ENCODE assay signal across 27 cellular contexts in genomic region chr10:98517672-98518071, GRCh38.
"Had no signal": no experiment of that assay in that cellular context is flagged by ENCODE, and none has a peak within 500 bp of the region (broad histone marks: within the 10 kb centered on the region; RNA-seq: fewer than 3 reads in every experiment).

No MANE protein-coding gene starts in this region.

- H3K4me1 Mint-ChIP-seq: naive thymus-derived CD4-positive, alpha-beta T cell; stimulated activated naive B cell treated with anti-CD40 and anti-IgM and Interleukin-4, amounts not matched to agents 10 μg/mL and 1 μg/mL and 100 μg/mL, for 72 hours had no signal

- H3K4me3 ChIP-seq: left lung, lower lobe of right lung, ovary, skin epidermis, suprapubic skin, thoracic aorta, tibial artery, uterus had no signal

- H3K4me1 ChIP-seq: left lung, lower lobe of right lung, suprapubic skin, tibial artery, uterus had no signal

- H3K36me3 Mint-ChIP-seq: mesothelial cell of epicardium; naive thymus-derived CD4-positive, alpha-beta T cell; natural killer cell treated with Interleukin-12 subunit alpha and Interleukin-12 subunit beta and Interleukin-15 and Interleukin-18, amount 100 ng/mL, for 72 hours; stimulated activated naive B cell treated with anti-CD40 and anti-IgM and Interleukin-4, amounts not matched to agents 10 μg/mL and 1 μg/mL and 100 μg/mL, for 72 hours; type B pancreatic cell had no signal

- ATAC-seq: left cardiac atrium; left lung; lower lobe of right lung; naive thymus-derived CD4-positive, alpha-beta T cell; natural killer cell treated with Interleukin-12 subunit alpha and Interleukin-12 subunit beta and Interleukin-15 and Interleukin-18, amount 100 ng/mL, for 72 hours; right cardiac atrium; sciatic nerve; stimulated activated naive B cell treated with anti-CD40 and anti-IgM and Interleukin-4, amounts not matched to agents 10 μg/mL and 1 μg/mL and 100 μg/mL, for 72 hours had no signal

- DNase-seq: hippocampal formation; kidney glomerular epithelial cell; left cardiac atrium; left lung; lower lobe of right lung; mammary epithelial cell; mesenchymal stem cell; naive thymus-derived CD4-positive, alpha-beta T cell; ovary; retina; right cardiac atrium; stimulated activated CD4-positive, alpha-beta T cell treated with anti-CD3 and anti-CD28 coated beads, Interleukin-12 subunit alpha, Interleukin-12 subunit beta, amount 100 ng/mL, for 4 hours; stimulated activated CD4-positive, alpha-beta T cell treated with anti-CD3 and anti-CD28 coated beads, Interleukin-15, amount 100 ng/mL, for 24 hours; stimulated activated CD4-positive, alpha-beta T cell treated with anti-CD3 and anti-CD28 coated beads, Interleukin-2, amount 100 ng/mL, for 24 hours; stimulated activated CD4-positive, alpha-beta T cell treated with anti-CD3 and anti-CD28 coated beads, Interleukin-4, amount 100 ng/mL, for 1 hour; stimulated activated naive B cell treated with anti-CD40 and anti-IgM and Interleukin-4, amounts not matched to agents 10 μg/mL and 1 μg/mL and 100 μg/mL, for 72 hours; tibial artery; uterus had no signal

- H3K9me3 Mint-ChIP-seq: natural killer cell treated with Interleukin-12 subunit alpha and Interleukin-12 subunit beta and Interleukin-15 and Interleukin-18, amount 100 ng/mL, for 72 hours; stimulated activated naive CD8-positive, alpha-beta T cell treated with anti-CD3 and anti-CD28 coated beads, Interleukin-15, Interleukin-2, amounts not matched to agents 100 ng/mL and 50 ng/mL, for 24 hours; type B pancreatic cell had no signal

- H3K4me3 Mint-ChIP-seq: mesothelial cell of epicardium; naive thymus-derived CD4-positive, alpha-beta T cell; natural killer cell treated with Interleukin-12 subunit alpha and Interleukin-12 subunit beta and Interleukin-15 and Interleukin-18, amount 100 ng/mL, for 72 hours; stimulated activated naive B cell treated with anti-CD40 and anti-IgM and Interleukin-4, amounts not matched to agents 10 μg/mL and 1 μg/mL and 100 μg/mL, for 72 hours; stimulated activated naive CD8-positive, alpha-beta T cell treated with anti-CD3 and anti-CD28 coated beads, Interleukin-15, Interleukin-2, amounts not matched to agents 100 ng/mL and 50 ng/mL, for 24 hours; type B pancreatic cell had no signal

- H3K27me3 Mint-ChIP-seq: type B pancreatic cell had no signal

- H3K9me3 ChIP-seq: left lung, lower lobe of right lung, ovary, suprapubic skin, thoracic aorta, tibial artery, uterus had no signal

- H3K27ac ChIP-seq: left lung, lower lobe of right lung, ovary, skin epidermis, suprapubic skin, thoracic aorta, tibial artery, uterus had no signal

- H3K27ac Mint-ChIP-seq: mesothelial cell of epicardium; naive thymus-derived CD4-positive, alpha-beta T cell; natural killer cell treated with Interleukin-12 subunit alpha and Interleukin-12 subunit beta and Interleukin-15 and Interleukin-18, amount 100 ng/mL, for 72 hours; progenitor cell of endocrine pancreas; stimulated activated naive B cell treated with anti-CD40 and anti-IgM and Interleukin-4, amounts not matched to agents 10 μg/mL and 1 μg/mL and 100 μg/mL, for 72 hours; stimulated activated naive CD8-positive, alpha-beta T cell treated with anti-CD3 and anti-CD28 coated beads, Interleukin-15, Interleukin-2, amounts not matched to agents 100 ng/mL and 50 ng/mL, for 24 hours; type B pancreatic cell had no signal

- H3K27me3 ChIP-seq: left lung, ovary, suprapubic skin, tibial artery, uterus had no signal

- H3K36me3 ChIP-seq: left lung, lower lobe of right lung, ovary, suprapubic skin, thoracic aorta, tibial artery, uterus had no signal
